35 cellular contexts compared by ENCODE assay signal in genomic region chr9:79537838-79538237, GRCh38.
"Had no signal": no experiment of that assay in that cellular context is flagged by ENCODE, and none has a peak within 500 bp of the region (broad histone marks: within the 10 kb centered on the region; RNA-seq: fewer than 3 reads in every experiment).

No MANE protein-coding gene starts in this region.

- H3K9me3 ChIP-seq: MG63 had no signal

- DNase-seq: Karpas-422, Kasumi-1, MG63, MM.1S, MV-4-11, NCI-H1048, NCI-H1092, NCI-H1092 treated with DMSO at 0.1 percent for 48 hours, NCI-H1105, NCI-H1105 treated with DMSO at 0.1 percent for 48 hours, NCI-H1417, NCI-H1417 treated with DMSO at 0.1 percent for 48 hours, NCI-H1436, NCI-H1436 treated with DMSO at 0.1 percent for 48 hours, NCI-H146, NCI-H1694, NCI-H1694 treated with DMSO at 0.1 percent for 48 hours, NCI-H187, NCI-H187 treated with DMSO at 0.1 percent for 48 hours, NCI-H1930, NCI-H2029, NCI-H2029 treated with DMSO at 0.1 percent for 48 hours, NCI-H2081, NCI-H2081 treated with DMSO at 0.1 percent for 48 hours, NCI-H2107, NCI-H2171, NCI-H2171 treated with DMSO at 0.1 percent for 48 hours, NCI-H2227 treated with DMSO at 0.1 percent for 48 hours, NCI-H226, NCI-H345, NCI-H446, NCI-H446 treated with DMSO at 0.1 percent for 48 hours, NCI-H510A, NCI-H510A treated with DMSO at 0.1 percent for 48 hours, NCI-H524 had no signal

- H3K4me3 ChIP-seq: MG63 had no signal

- H3K36me3 ChIP-seq: MG63 had no signal
